Comparison of ENCODE assay signal across 18 cellular contexts in the genomic region with DNA sequence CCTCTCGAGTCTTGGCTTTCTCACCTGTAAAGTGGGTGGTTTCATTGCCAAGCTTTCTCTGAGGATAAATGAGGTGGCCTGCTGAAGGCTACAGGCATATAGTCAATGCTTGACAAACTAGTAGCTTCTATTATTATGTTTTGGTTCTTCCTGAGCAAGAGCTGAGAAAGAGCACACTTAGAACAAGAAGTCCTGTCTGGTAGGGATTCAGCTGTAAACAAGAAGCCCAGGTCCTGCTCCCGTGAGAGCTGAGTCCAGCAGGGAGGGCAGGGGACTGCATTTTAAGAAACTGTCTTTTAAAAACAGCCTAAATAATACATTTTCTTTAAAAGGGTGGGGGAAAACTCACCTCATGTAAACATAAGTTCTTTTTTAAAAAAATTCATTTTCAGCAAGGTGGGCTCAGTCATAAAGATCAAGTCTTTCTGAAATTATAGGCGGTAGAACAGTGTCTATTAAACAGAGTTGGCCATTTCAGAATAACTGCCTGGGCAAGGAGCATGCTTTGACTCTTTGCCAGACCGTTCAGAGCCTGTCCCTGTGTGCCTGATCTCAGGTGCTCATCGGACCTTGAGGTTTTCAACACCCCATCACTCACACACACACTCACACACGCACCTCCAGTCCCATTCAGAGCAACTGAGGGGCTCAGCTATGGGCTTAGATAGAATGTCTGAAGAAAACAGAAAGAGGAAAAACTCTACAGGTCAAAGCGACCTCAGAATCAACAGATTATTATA. TPM values are rescaled to one million over a fixed set of nuclear protein-coding genes. Genes with fewer than 3 reads are reported as not detected.
DNase-seq lines count a peak whose midpoint lies in the region; ATAC-seq and TF ChIP-seq lines count a peak whose summit lies in the region.
"Had no signal": no experiment of that assay in that cellular context is flagged by ENCODE, and none has a peak within 500 bp of the region (broad histone marks: within the 10 kb centered on the region; RNA-seq: fewer than 3 reads in every experiment).

No MANE protein-coding gene starts in this region.

- H3K9me3 ChIP-seq in OCI-LY3 (ENCODE audit: insufficient read depth, low read length) = no peaks in the 10 kb centered on the region
- H3K9me3 ChIP-seq in subcutaneous abdominal adipose tissue (ENCODE audit: control insufficient read depth in 5 of 5, low read length in 5 of 5) = no peaks in the 10 kb centered on the region
- H3K9me3 ChIP-seq: A549, Caco-2 had no signal

- H3K36me3 ChIP-seq in OCI-LY3 (replicated peaks; ENCODE audit: low read depth, low read length) (peaks cover 57% of the 10 kb centered on the region), subcutaneous abdominal adipose tissue (ENCODE audit: control insufficient read depth in 5 of 5, insufficient read depth in 5 of 5, low read length in 5 of 5) (peaks cover 26 to 81% (median 60%) of the 10 kb centered on the region in 5 donors)

- H3K27me3 Mint-ChIP-seq in activated CD4-positive, alpha-beta T cell treated with anti-CD3 and anti-CD28 coated beads, Interleukin-2, amount 10 ng/mL, durations not matched to agents 7 days and 5 days = no peaks in the 10 kb centered on the region
- no peaks in the 10 kb centered on the region for H3K27me3 Mint-ChIP-seq in activated CD4-positive, alpha-beta T cell treated with anti-CD3 and anti-CD28 coated beads for 36 hours
- H3K27me3 Mint-ChIP-seq: CD4-positive, alpha-beta T cell had no signal

- H3K9me3 Mint-ChIP-seq in activated CD4-positive, alpha-beta T cell treated with anti-CD3 and anti-CD28 coated beads, Interleukin-2, amount 10 ng/mL, durations not matched to agents 7 days and 5 days = no peaks in the 10 kb centered on the region
- no peaks in the 10 kb centered on the region for H3K9me3 Mint-ChIP-seq in activated CD4-positive, alpha-beta T cell treated with anti-CD3 and anti-CD28 coated beads for 36 hours (ENCODE audit: low read depth)
- H3K9me3 Mint-ChIP-seq: CD4-positive, alpha-beta T cell; GM23338 had no signal

- no peak overlapping the region for H3K4me2 ChIP-seq in OCI-LY3 (ENCODE audit: low read length)
- H3K4me2 ChIP-seq: A549, GM23338 had no signal

- H3K4me1 ChIP-seq in OCI-LY3 (ENCODE audit: low read length) (peaks cover 51% of the 10 kb centered on the region), subcutaneous abdominal adipose tissue (ENCODE audit: control insufficient read depth in 5 of 5, insufficient read depth in 5 of 5, low read length in 5 of 5) (peaks cover 0 to 3% (median 0%) of the 10 kb centered on the region in 5 donors)
- H3K4me1 ChIP-seq: A549, Caco-2 had no signal

- peaks cover 40% of the 10 kb centered on the region for H3K4me1 Mint-ChIP-seq in activated CD4-positive, alpha-beta T cell treated with anti-CD3 and anti-CD28 coated beads, Interleukin-2, amount 10 ng/mL, durations not matched to agents 7 days and 5 days
- H3K4me1 Mint-ChIP-seq in activated CD4-positive, alpha-beta T cell treated with anti-CD3 and anti-CD28 coated beads for 36 hours = peaks cover 9% of the 10 kb centered on the region

- no peak for ATAC-seq in activated CD4-positive, alpha-beta T cell treated with anti-CD3 and anti-CD28 coated beads for 36 hours
- ATAC-seq: A549, GM23338 had no signal

- H3K36me3 Mint-ChIP-seq in activated CD4-positive, alpha-beta T cell treated with anti-CD3 and anti-CD28 coated beads, Interleukin-2, amount 10 ng/mL, durations not matched to agents 7 days and 5 days (ENCODE audit: low read depth) = peaks cover 62% of the 10 kb centered on the region
- H3K36me3 Mint-ChIP-seq in activated CD4-positive, alpha-beta T cell treated with anti-CD3 and anti-CD28 coated beads for 36 hours (ENCODE audit: low read depth) = peaks cover 2% of the 10 kb centered on the region

- no peak overlapping the region for H3K4me3 ChIP-seq in OCI-LY3 (ENCODE audit: low read length)
- no peak overlapping the region for H3K4me3 ChIP-seq in subcutaneous abdominal adipose tissue (ENCODE audit: low read depth in 1 of 5, low read length in 5 of 5)
- H3K4me3 ChIP-seq: A549, GM23338 had no signal

- peak; percentile 12 for DNase-seq in DMS79 treated with DMSO at 0.1 percent for 48 hours (lab: John Stamatoyannopoulos, UW)
- no peak for DNase-seq in DMS79 (lab: John Stamatoyannopoulos, UW)
- DNase-seq in activated CD4-positive, alpha-beta T cell treated with anti-CD3 and anti-CD28 coated beads, Interleukin-2, amount 10 ng/mL, durations not matched to agents 7 days and 5 days = no peak
- no peak for DNase-seq in activated CD4-positive, alpha-beta T cell treated with anti-CD3 and anti-CD28 coated beads for 36 hours
- no peak for DNase-seq in hippocampal formation (lab: John Stamatoyannopoulos, UW)
- no peak for DNase-seq in OCI-M2 (lab: John Stamatoyannopoulos, UW; ENCODE audit: unreplicated experiment)
- DNase-seq: AML-193; Caco-2; CD4-positive, alpha-beta T cell; GF-D8; HCEC 1CT had no signal

- H3K27ac ChIP-seq in OCI-LY3 (ENCODE audit: low read length) (peak overlapping the region; percentile 11; the same call in 1 of the 2 replicates), subcutaneous abdominal adipose tissue (ENCODE audit: low read depth, low read length) (peak overlapping the region; percentile 1)
- H3K27ac ChIP-seq: 22Rv1, A549, C4-2B had no signal

- H2AFZ ChIP-seq in OCI-LY3 (ENCODE audit: low read depth, low read length) = no peak overlapping the region
- H2AFZ ChIP-seq: GM23338 had no signal

- H4K20me1 ChIP-seq in OCI-LY3 (ENCODE audit: insufficient read depth, low read length) = no peaks in the 10 kb centered on the region

- intact Hi-C loops in activated CD4-positive, alpha-beta T cell treated with anti-CD3 and anti-CD28 coated beads for 36 hours (cut with DNase I, micrococcal nuclease) = no loop called here

- no peak for TF ChIP-seq CTCF in OCI-LY3 (IDR thresholded peaks at IDR 0.05; ENCODE audit: low read depth, low read length)

- CTCF ChIA-PET in activated CD4-positive, alpha-beta T cell treated with anti-CD3 and anti-CD28 coated beads, Interleukin-2, amount 10 ng/mL, durations not matched to agents 7 days and 5 days (lab: Charles Lee) = interaction anchor here (0.6 to 2.4 kb wide), 6 partner anchors 8 to 213 kb away, joined by 3 to 9 read pairs (median 3); no protein-coding TSS in a partner anchor
- CTCF ChIA-PET in activated CD4-positive, alpha-beta T cell treated with anti-CD3 and anti-CD28 coated beads for 36 hours (lab: Charles Lee) = interaction anchor here (0.6 kb wide), 1 partner anchor 1228 kb away, joined by 4 read pairs; no protein-coding TSS in a partner anchor

- POLR2A ChIA-PET in activated CD4-positive, alpha-beta T cell treated with anti-CD3 and anti-CD28 coated beads, Interleukin-2, amount 10 ng/mL, durations not matched to agents 7 days and 5 days (lab: Charles Lee) = no interaction called here
- POLR2A ChIA-PET in activated CD4-positive, alpha-beta T cell treated with anti-CD3 and anti-CD28 coated beads for 36 hours (lab: Charles Lee) = no interaction called here

- H3K4me3 Mint-ChIP-seq in activated CD4-positive, alpha-beta T cell treated with anti-CD3 and anti-CD28 coated beads, Interleukin-2, amount 10 ng/mL, durations not matched to agents 7 days and 5 days = no peak overlapping the region
- H3K4me3 Mint-ChIP-seq in activated CD4-positive, alpha-beta T cell treated with anti-CD3 and anti-CD28 coated beads for 36 hours = no peak overlapping the region
- H3K4me3 Mint-ChIP-seq: CD4-positive, alpha-beta T cell; GM23338 had no signal

- H3K27ac Mint-ChIP-seq in activated CD4-positive, alpha-beta T cell treated with anti-CD3 and anti-CD28 coated beads, Interleukin-2, amount 10 ng/mL, durations not matched to agents 7 days and 5 days = peak overlapping the region; percentile 69
- no peak overlapping the region for H3K27ac Mint-ChIP-seq in activated CD4-positive, alpha-beta T cell treated with anti-CD3 and anti-CD28 coated beads for 36 hours
- H3K27ac Mint-ChIP-seq: CD4-positive, alpha-beta T cell; GM23338 had no signal

- H3K27me3 ChIP-seq in OCI-LY3 (ENCODE audit: low read depth, low read length) (no peaks in the 10 kb centered on the region), subcutaneous abdominal adipose tissue (ENCODE audit: control insufficient read depth in 5 of 5, insufficient read depth in 4 of 5, low read length in 5 of 5) (no peaks in the 10 kb centered on the region)

- H3K9ac ChIP-seq in OCI-LY3 (ENCODE audit: low read length) (no peak overlapping the region), subcutaneous abdominal adipose tissue (ENCODE audit: low read length in 5 of 5) (no peak overlapping the region)

- H3K79me2 ChIP-seq in OCI-LY3 (ENCODE audit: low read length) = peaks cover 6% of the 10 kb centered on the region

RNA-seq across cellular contexts. Expression of a gene that starts 29.2 kb away (rescaled TPM):
- total RNA-seq in activated CD4-positive, alpha-beta T cell treated with anti-CD3 and anti-CD28 coated beads, Interleukin-2, amount 10 ng/mL, durations not matched to agents 7 days and 5 days = 1 to 10 TPM; 2.0 TPM
- total RNA-seq in activated CD4-positive, alpha-beta T cell treated with anti-CD3 and anti-CD28 coated beads for 36 hours = under 1 TPM; 0.53 to 0.58 TPM
- total RNA-seq: HT-29 had no signal
